27 cellular contexts compared by ENCODE assay signal in the genomic region with DNA sequence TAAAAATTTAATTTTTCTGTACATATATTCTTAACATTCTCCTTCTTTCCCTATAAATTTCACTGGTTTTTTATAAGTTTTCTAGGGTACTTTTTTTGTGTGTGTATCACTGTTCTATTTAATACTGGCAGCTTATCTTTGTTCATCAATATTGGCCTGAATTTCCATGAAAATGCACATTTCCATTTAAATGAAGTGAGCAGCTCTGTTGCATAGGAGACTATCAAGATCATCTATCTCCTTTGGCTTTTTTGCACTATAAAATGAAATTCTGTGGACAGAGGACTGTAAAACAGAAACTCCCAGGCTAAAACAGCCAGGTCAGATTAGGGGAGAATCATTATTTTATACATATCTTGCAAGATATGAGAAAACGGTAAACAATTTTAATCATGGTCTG.
DNase-seq lines count a peak whose midpoint lies in the region; ATAC-seq and TF ChIP-seq lines count a peak whose summit lies in the region.
"Had no signal": no experiment of that assay in that cellular context is flagged by ENCODE, and none has a peak within 500 bp of the region (broad histone marks: within the 10 kb centered on the region; RNA-seq: fewer than 3 reads in every experiment).

No MANE protein-coding gene starts in this region.

- no peaks in the 10 kb centered on the region for H3K9me3 ChIP-seq in SK-N-SH
- H3K9me3 ChIP-seq: A549; BE2C; BLaER1; BLaER1 treated with 17β-estradiol and CSF1 and Interleukin-3, amounts not matched to agents 10 nM and 100 nM; Caco-2 had no signal

- ATAC-seq in SK-N-SH treated with all-trans-retinoic acid at 6 μM for 48 hours = no peak
- ATAC-seq: A549; CD8-positive, alpha-beta T cell had no signal

- no peaks in the 10 kb centered on the region for H3K36me3 ChIP-seq in SK-N-SH (replicated peaks in 1 of 2; ENCODE audit: control insufficient read depth in 1 of 2, insufficient read depth in 2 of 2, low read length in 1 of 2)
- H3K36me3 ChIP-seq: BE2C; BLaER1; BLaER1 treated with 17β-estradiol and CSF1 and Interleukin-3, amounts not matched to agents 10 nM and 100 nM had no signal

- TF ChIP-seq EP300 in SK-N-SH (IDR thresholded peaks at IDR 0.05; ENCODE audit: borderline replicate concordance in 1 of 2, low read depth in 1 of 2, low read length in 1 of 2) = peak in 1 of 2 experiments; percentile 57; a peak in 1 of 4 replicates

- H3K4me1 ChIP-seq in SK-N-SH (ENCODE audit: control insufficient read depth in 1 of 2, insufficient read depth in 2 of 2, low read depth in 1 of 2, low read length in 1 of 2) = no peaks in the 10 kb centered on the region; a peak in 2 of 4 replicates
- H3K4me1 ChIP-seq: A549; BLaER1; BLaER1 treated with 17β-estradiol and CSF1 and Interleukin-3, amounts not matched to agents 10 nM and 100 nM; Caco-2 had no signal

- no peaks in the 10 kb centered on the region for H3K79me2 ChIP-seq in SK-N-SH (ENCODE audit: insufficient read depth)

- no peaks in the 10 kb centered on the region for H3K27me3 ChIP-seq in SK-N-SH (ENCODE audit: insufficient read depth)
- H3K27me3 ChIP-seq: BE2C; BLaER1; BLaER1 treated with 17β-estradiol and CSF1 and Interleukin-3, amounts not matched to agents 10 nM and 100 nM had no signal

- no peak for TF ChIP-seq CTCF in SK-N-SH (IDR thresholded peaks at IDR 0.05)

- H3K4me2 ChIP-seq in SK-N-SH = no peak overlapping the region
- H3K4me2 ChIP-seq: A549; BLaER1; BLaER1 treated with 17β-estradiol and CSF1 and Interleukin-3, amounts not matched to agents 10 nM and 100 nM had no signal

- no peak overlapping the region for H2AFZ ChIP-seq in SK-N-SH (ENCODE audit: low read depth)

- peak; percentile 16 for DNase-seq in SK-N-SH
- DNase-seq: 8988T; ACHN; AML-193; BE2C; C1 segment of cervical spinal cord; Caco-2; Calu3; CD4-positive, alpha-beta memory T cell; CD4-positive, alpha-beta T cell; CD4-positive, CD25-positive, alpha-beta regulatory T cell; CD8-positive, alpha-beta memory T cell; CD8-positive, alpha-beta T cell; COR-L47; DMS 273 treated with DMSO at 0.1 percent for 48 hours; DMS153; DMS53; DMS79; DMS79 treated with DMSO at 0.1 percent for 48 hours; DND-41; EL had no signal

- no peak overlapping the region for H3K4me3 ChIP-seq in SK-N-SH (ENCODE audit: low read depth in 2 of 2, low read length in 1 of 2)
- H3K4me3 ChIP-seq: A549; BLaER1; BLaER1 treated with 17β-estradiol and CSF1 and Interleukin-3, amounts not matched to agents 10 nM and 100 nM had no signal

- H3F3A ChIP-seq in SK-N-SH (replicated peaks; ENCODE audit: insufficient read depth) = no peaks in the 10 kb centered on the region

- peak overlapping the region in 1 of 2 experiments; percentile 62; a peak in 1 of 4 replicates for H3K27ac ChIP-seq in SK-N-SH (ENCODE audit: low read depth in 2 of 2, low read length in 1 of 2)
- H3K27ac ChIP-seq: 22Rv1; A549; BLaER1; BLaER1 treated with 17β-estradiol and CSF1 and Interleukin-3, amounts not matched to agents 10 nM and 100 nM; C4-2B had no signal

- no peak; the same call in 1 of the 2 replicates for TF ChIP-seq RAD21 in SK-N-SH (IDR thresholded peaks at IDR 0.05; ENCODE audit: low read length)

- CTCF ChIA-PET in SK-N-SH (lab: Yijun Ruan, JAX) = no interaction called here

- POLR2A ChIA-PET in SK-N-SH (lab: Yijun Ruan, JAX) = no interaction called here

- 3% methylated on average over 1 of the region's 1 CpG for WGBS in SK-N-SH (ENCODE audit: low lambda C conversion rate)

- H3K9ac ChIP-seq in SK-N-SH = no peak overlapping the region
- H3K9ac ChIP-seq: BLaER1; BLaER1 treated with 17β-estradiol and CSF1 and Interleukin-3, amounts not matched to agents 10 nM and 100 nM had no signal

- H3K9me2 ChIP-seq in SK-N-SH = no peaks in the 10 kb centered on the region

- H4K20me1 ChIP-seq in SK-N-SH (ENCODE audit: insufficient read depth) = no peaks in the 10 kb centered on the region
- H4K20me1 ChIP-seq: BLaER1; BLaER1 treated with 17β-estradiol and CSF1 and Interleukin-3, amounts not matched to agents 10 nM and 100 nM had no signal

TF ChIP-seq in SK-N-SH, 30 proteins besides CTCF, POLR2A, EP300 and RAD21:
- no peak for TF ChIP-seq RCOR1 (IDR thresholded peaks at IDR 0.05; ENCODE audit: low read length)
- TF ChIP-seq CHD2 (IDR thresholded peaks at IDR 0.05; ENCODE audit: low read length, partially characterized antibody) = peak; percentile 22
- peak; percentile 91 for TF ChIP-seq GATA2 (CRISPR knock-in tag; IDR thresholded peaks at IDR 0.05)

TF ChIP-seq in SK-N-SH treated with all-trans-retinoic acid at 6 μM for 48 hours, 23 proteins besides CTCF, POLR2A, EP300 and RAD21:
- TF ChIP-seq, protein P1, sequence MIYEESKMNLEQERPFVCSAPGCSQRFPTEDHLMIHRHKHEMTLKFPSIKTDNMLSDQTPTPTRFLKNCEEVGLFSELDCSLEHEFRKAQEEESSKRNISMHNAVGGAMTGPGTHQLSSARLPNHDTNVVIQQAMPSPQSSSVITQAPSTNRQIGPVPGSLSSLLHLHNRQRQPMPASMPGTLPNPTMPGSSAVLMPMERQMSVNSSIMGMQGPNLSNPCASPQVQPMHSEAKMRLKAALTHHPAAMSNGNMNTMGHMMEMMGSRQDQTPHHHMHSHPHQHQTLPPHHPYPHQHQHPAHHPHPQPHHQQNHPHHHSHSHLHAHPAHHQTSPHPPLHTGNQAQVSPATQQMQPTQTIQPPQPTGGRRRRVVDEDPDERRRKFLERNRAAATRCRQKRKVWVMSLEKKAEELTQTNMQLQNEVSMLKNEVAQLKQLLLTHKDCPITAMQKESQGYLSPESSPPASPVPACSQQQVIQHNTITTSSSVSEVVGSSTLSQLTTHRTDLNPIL (CRISPR knock-in tag; IDR thresholded peaks at IDR 0.05; ENCODE audit: low read depth) = no peak
- no peak for TF ChIP-seq CSDC2 (CRISPR knock-in tag; IDR thresholded peaks at IDR 0.05)
- no peak for TF ChIP-seq GLIS3 (CRISPR knock-in tag; IDR thresholded peaks at IDR 0.05)
- no peak for TF ChIP-seq ZFP3 (CRISPR knock-in tag; IDR thresholded peaks at IDR 0.05)
- no peak for TF ChIP-seq PPARA (CRISPR knock-in tag; IDR thresholded peaks at IDR 0.05; ENCODE audit: borderline replicate concordance)
- no peak for TF ChIP-seq TOX (CRISPR knock-in tag; IDR thresholded peaks at IDR 0.05; ENCODE audit: borderline replicate concordance)
- no peak for TF ChIP-seq ZC3H10 (CRISPR knock-in tag; IDR thresholded peaks at IDR 0.05)
- TF ChIP-seq, protein P2, sequence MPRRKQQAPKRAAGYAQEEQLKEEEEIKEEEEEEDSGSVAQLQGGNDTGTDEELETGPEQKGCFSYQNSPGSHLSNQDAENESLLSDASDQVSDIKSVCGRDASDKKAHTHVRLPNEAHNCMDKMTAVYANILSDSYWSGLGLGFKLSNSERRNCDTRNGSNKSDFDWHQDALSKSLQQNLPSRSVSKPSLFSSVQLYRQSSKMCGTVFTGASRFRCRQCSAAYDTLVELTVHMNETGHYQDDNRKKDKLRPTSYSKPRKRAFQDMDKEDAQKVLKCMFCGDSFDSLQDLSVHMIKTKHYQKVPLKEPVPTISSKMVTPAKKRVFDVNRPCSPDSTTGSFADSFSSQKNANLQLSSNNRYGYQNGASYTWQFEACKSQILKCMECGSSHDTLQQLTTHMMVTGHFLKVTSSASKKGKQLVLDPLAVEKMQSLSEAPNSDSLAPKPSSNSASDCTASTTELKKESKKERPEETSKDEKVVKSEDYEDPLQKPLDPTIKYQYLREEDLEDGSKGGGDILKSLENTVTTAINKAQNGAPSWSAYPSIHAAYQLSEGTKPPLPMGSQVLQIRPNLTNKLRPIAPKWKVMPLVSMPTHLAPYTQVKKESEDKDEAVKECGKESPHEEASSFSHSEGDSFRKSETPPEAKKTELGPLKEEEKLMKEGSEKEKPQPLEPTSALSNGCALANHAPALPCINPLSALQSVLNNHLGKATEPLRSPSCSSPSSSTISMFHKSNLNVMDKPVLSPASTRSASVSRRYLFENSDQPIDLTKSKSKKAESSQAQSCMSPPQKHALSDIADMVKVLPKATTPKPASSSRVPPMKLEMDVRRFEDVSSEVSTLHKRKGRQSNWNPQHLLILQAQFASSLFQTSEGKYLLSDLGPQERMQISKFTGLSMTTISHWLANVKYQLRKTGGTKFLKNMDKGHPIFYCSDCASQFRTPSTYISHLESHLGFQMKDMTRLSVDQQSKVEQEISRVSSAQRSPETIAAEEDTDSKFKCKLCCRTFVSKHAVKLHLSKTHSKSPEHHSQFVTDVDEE (CRISPR knock-in tag; IDR thresholded peaks at IDR 0.05) = no peak
- TF ChIP-seq ISL1 (CRISPR knock-in tag; IDR thresholded peaks at IDR 0.05) = no peak
- TF ChIP-seq ZNF8 (CRISPR knock-in tag; IDR thresholded peaks at IDR 0.05) = no peak
- TF ChIP-seq, protein P3, sequence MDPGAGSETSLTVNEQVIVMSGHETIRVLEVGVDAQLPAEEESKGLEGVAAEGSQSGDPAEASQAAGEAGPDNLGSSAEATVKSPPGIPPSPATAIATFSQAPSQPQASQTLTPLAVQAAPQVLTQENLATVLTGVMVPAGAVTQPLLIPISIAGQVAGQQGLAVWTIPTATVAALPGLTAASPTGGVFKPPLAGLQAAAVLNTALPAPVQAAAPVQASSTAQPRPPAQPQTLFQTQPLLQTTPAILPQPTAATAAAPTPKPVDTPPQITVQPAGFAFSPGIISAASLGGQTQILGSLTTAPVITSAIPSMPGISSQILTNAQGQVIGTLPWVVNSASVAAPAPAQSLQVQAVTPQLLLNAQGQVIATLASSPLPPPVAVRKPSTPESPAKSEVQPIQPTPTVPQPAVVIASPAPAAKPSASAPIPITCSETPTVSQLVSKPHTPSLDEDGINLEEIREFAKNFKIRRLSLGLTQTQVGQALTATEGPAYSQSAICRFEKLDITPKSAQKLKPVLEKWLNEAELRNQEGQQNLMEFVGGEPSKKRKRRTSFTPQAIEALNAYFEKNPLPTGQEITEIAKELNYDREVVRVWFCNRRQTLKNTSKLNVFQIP (CRISPR knock-in tag; IDR thresholded peaks at IDR 0.05; ENCODE audit: borderline replicate concordance, low read depth) = no peak
- TF ChIP-seq ARNTL (CRISPR knock-in tag; IDR thresholded peaks at IDR 0.05; ENCODE audit: borderline replicate concordance, low read depth) = no peak
- TF ChIP-seq ZNF565 (CRISPR knock-in tag; conservative IDR thresholded peaks at IDR 0.05; ENCODE audit: low read depth) = no peak
TF ChIP-seq in SK-N-SH treated with all-trans-retinoic acid at 6 μM for 48 hours: peak in this region for 0.
